In genomic region chr9:71767421-71768321, GRCh38 we compare ENCODE assay signal across 7 cellular contexts. TPM values are rescaled to one million over a fixed set of nuclear protein-coding genes. Genes with fewer than 3 reads are reported as not detected.
A peak's percentile ranks its signal among the peaks of the same experiment; 100 is the strongest.
DNase-seq lines count a peak whose midpoint lies in the region; ATAC-seq and TF ChIP-seq lines count a peak whose summit lies in the region.

No MANE protein-coding gene starts in this region.

- peaks cover 4% of the 10 kb centered on the region; the same call in 1 of the 2 replicates for H3K27me3 ChIP-seq in GM23338 (ENCODE audit: insufficient read depth)
- H3K27me3 ChIP-seq in mononuclear cell (ENCODE audit: insufficient read depth, low read length), result peaks cover 6% of the 10 kb centered on the region
- H3K27me3 ChIP-seq in vagina, result no peaks in the 10 kb centered on the region

- H4K20me1 ChIP-seq in GM23338 (replicated peaks; ENCODE audit: insufficient read depth), result peaks cover 29% of the 10 kb centered on the region

- peak; percentile 67 for DNase-seq in GM23338 (ENCODE audit: low spot score)
- no peak for DNase-seq in SK-N-MC (ENCODE audit: low read depth, low spot score)
- peak; percentile 86 for DNase-seq in ecto neural progenitor cell (ENCODE audit: low spot score)
- no peak for DNase-seq in vagina (ENCODE audit: extremely low spot score in 2 of 2)

- ATAC-seq in GM23338 (peak; percentile 11), GM19324 (IDR thresholded peaks at IDR 0.05; ENCODE audit: low FRiP score, unreplicated experiment) (no peak), GM19395 (IDR thresholded peaks at IDR 0.05; ENCODE audit: unreplicated experiment) (no peak)

- H3K9me3 ChIP-seq in SK-N-MC (ENCODE audit: low read depth, low read length) (no peaks in the 10 kb centered on the region), mononuclear cell (ENCODE audit: low read depth, low read length) (no peaks in the 10 kb centered on the region), vagina (no peaks in the 10 kb centered on the region)

- peak overlapping the region; percentile 99 for H3K4me2 ChIP-seq in GM23338

- H3K4me1 ChIP-seq in GM23338 (ENCODE audit: insufficient read depth) (peaks cover 55% of the 10 kb centered on the region), mononuclear cell (ENCODE audit: insufficient read depth, low read length) (peaks cover 53% of the 10 kb centered on the region), vagina (peaks cover 54% of the 10 kb centered on the region)

- no peak for TF ChIP-seq POLR2A in vagina (IDR thresholded peaks at IDR 0.05)

- peaks cover 44% of the 10 kb centered on the region for H3K4me1 Mint-ChIP-seq in GM23338

- H3K36me3 Mint-ChIP-seq in GM23338 (ENCODE audit: low read depth), result no peaks in the 10 kb centered on the region

- no peaks in the 10 kb centered on the region for H3K9me2 ChIP-seq in GM23338 (ENCODE audit: insufficient read depth)

- peaks cover 13% of the 10 kb centered on the region for H3K27me3 Mint-ChIP-seq in GM23338 (ENCODE audit: insufficient read depth, low read depth, poor library complexity)

- H3K27ac Mint-ChIP-seq in GM23338, result peak overlapping the region; percentile 50

- peaks cover 54% of the 10 kb centered on the region for H3K79me2 ChIP-seq in GM23338 (replicated peaks; ENCODE audit: insufficient read depth)

- peak overlapping the region; percentile 86 for H2AFZ ChIP-seq in GM23338

- intact Hi-C loops in vagina (cut with DNase I), result loop anchor here (10.0 kb wide), 1 partner anchor 597 kb away; the partner anchor contains the start of gene ZFAND5

- peak overlapping the region; percentile 71 for H3K9ac ChIP-seq in SK-N-MC (ENCODE audit: insufficient read length)

- H3K36me3 ChIP-seq in GM23338 (ENCODE audit: insufficient read depth), result no peaks in the 10 kb centered on the region
- no peaks in the 10 kb centered on the region for H3K36me3 ChIP-seq in SK-N-MC (ENCODE audit: insufficient read depth, low read length)
- H3K36me3 ChIP-seq in vagina, result no peaks in the 10 kb centered on the region

- no peaks in the 10 kb centered on the region for H3K9me3 Mint-ChIP-seq in GM23338

- peak overlapping the region; percentile 91 for H3K4me3 ChIP-seq in GM23338
- peak overlapping the region; percentile 88 for H3K4me3 ChIP-seq in SK-N-MC
- peak overlapping the region; percentile 96 for H3K4me3 ChIP-seq in mononuclear cell (ENCODE audit: low read length)
- peak overlapping the region; percentile 72 to 91 for H3K4me3 ChIP-seq in vagina

- H3K27ac ChIP-seq in GM23338 (ENCODE audit: low read depth) (no peak overlapping the region; the same call in 1 of the 2 replicates), SK-N-MC (no peak overlapping the region), vagina (peak overlapping the region; percentile 97)

- peaks cover 14% of the 10 kb centered on the region; the same call in 1 of the 2 replicates for H3F3A ChIP-seq in GM23338 (replicated peaks; ENCODE audit: low read depth)

- H3K4me3 Mint-ChIP-seq in GM23338, result peak overlapping the region; percentile 92

- TF ChIP-seq CTCF in GM23338 (conservative IDR thresholded peaks at IDR 0.05; ENCODE audit: low read depth in 2 of 2) (no peak), vagina (IDR thresholded peaks at IDR 0.05) (no peak)

TF ChIP-seq in GM23338, 12 proteins besides CTCF, POLR2A, EP300 and RAD21 (continues in another document):
- TF ChIP-seq EZH2phosphoT487 (IDR thresholded peaks at IDR 0.05; ENCODE audit: unreplicated experiment), result no peak
- TF ChIP-seq ZNF462 (CRISPR knock-in tag; IDR thresholded peaks at IDR 0.05), result no peak
- no peak for TF ChIP-seq POLR2AphosphoS5 (IDR thresholded peaks at IDR 0.05; ENCODE audit: low read depth)
- no peak for TF ChIP-seq STAT1 (IDR thresholded peaks at IDR 0.05; ENCODE audit: unreplicated experiment)
- no peak for TF ChIP-seq ZNF331 (CRISPR knock-in tag; IDR thresholded peaks at IDR 0.05; ENCODE audit: low read depth)
- no peak for TF ChIP-seq ETS1 (IDR thresholded peaks at IDR 0.05)
- no peak for TF ChIP-seq JUNB (IDR thresholded peaks at IDR 0.05; ENCODE audit: unreplicated experiment)

RNA-seq across cellular contexts. Expression of gene CEMIP2, which starts 0.6 kb away (rescaled TPM):
- total RNA-seq in GM23338 (2014; rRNA removed; shearing (Covaris generic)), result 70.4 and 76.7 TPM in 2 replicates
- 23.0 and 23.8 TPM in 2 replicates for polyA plus RNA-seq in GM23338 (2016; fragmentation: Nextera tagmentation; extraction: Ambion mirVana)
- total RNA-seq in mononuclear cell (220 TPM), vagina (46.7 TPM)

Comparison
In these comparisons a context has a peak if more than half of its experiments do, and no peak if none do; other contexts are left out.
1. DNase-seq: peak in GM23338 (single experiment) and ecto neural progenitor cell (single experiment); none in SK-N-MC (single experiment) and vagina (0 of 2).
2. Peak in every context shown above with its lines, with median percentiles within 50 percentile points of each other: H3K4me3 ChIP-seq.